8 cellular contexts compared by ENCODE assay signal in the genomic region with DNA sequence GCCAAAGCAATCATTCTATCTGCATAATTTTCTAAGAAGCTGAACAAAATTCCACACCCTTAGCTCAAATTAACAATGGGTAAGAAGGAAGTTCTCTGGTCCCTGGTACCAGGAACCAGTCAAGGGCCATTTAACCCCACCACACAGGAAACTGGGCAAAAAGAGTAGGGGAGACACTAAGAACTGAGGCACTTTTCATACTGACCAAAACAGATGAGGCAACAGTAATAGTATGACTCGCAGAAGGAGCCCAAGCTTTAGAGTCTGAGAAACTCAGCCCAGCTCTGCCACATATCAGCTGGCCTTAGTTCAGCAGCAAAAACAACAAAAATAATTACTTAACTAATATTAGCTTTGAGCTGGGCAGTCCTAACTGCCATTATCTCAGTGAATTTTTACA.
DNase-seq lines count a peak whose midpoint lies in the region; ATAC-seq and TF ChIP-seq lines count a peak whose summit lies in the region.

No MANE protein-coding gene starts in this region.

- H3K4me1 Mint-ChIP-seq in activated naive CD4-positive, alpha-beta T cell treated with anti-CD3 and anti-CD28 coated beads, Interleukin-2, amount 10 ng/mL, durations not matched to agents 7 days and 5 days, result peaks cover 80% of the 10 kb centered on the region

- no peaks in the 10 kb centered on the region for H3K27me3 Mint-ChIP-seq in activated naive CD4-positive, alpha-beta T cell treated with anti-CD3 and anti-CD28 coated beads, Interleukin-2, amount 10 ng/mL, durations not matched to agents 7 days and 5 days

- no peak for DNase-seq in activated naive CD4-positive, alpha-beta T cell treated with anti-CD3 and anti-CD28 coated beads, Interleukin-2, amount 10 ng/mL, durations not matched to agents 7 days and 5 days
- no peak for DNase-seq in activated naive CD4-positive, alpha-beta T cell treated with Interleukin-2 at 50 U/mL for 16 hours
- DNase-seq in T1000 (lab: John Stamatoyannopoulos, UW) (peak; percentile 83), fibroblast of villous mesenchyme (ENCODE audit: low read depth) (peak; percentile 57), ureter (ENCODE audit: low spot score) (peak; percentile 18), caudate nucleus (lab: John Stamatoyannopoulos, UW) (no peak)

- no peak overlapping the region for H3K4me3 ChIP-seq in fibroblast of villous mesenchyme (ENCODE audit: low read depth, low read length)

- no peak for ATAC-seq in HG02798 (IDR thresholded peaks at IDR 0.05; ENCODE audit: poor library complexity, unreplicated experiment)
- no peak for ATAC-seq in GM18873 (IDR thresholded peaks at IDR 0.05; ENCODE audit: low FRiP score, unreplicated experiment)

- H3K36me3 Mint-ChIP-seq in activated naive CD4-positive, alpha-beta T cell treated with anti-CD3 and anti-CD28 coated beads, Interleukin-2, amount 10 ng/mL, durations not matched to agents 7 days and 5 days, result peaks cover 62% of the 10 kb centered on the region

- H3K27ac ChIP-seq in caudate nucleus (ENCODE audit: low read depth, low read length), result no peak overlapping the region

- CTCF ChIA-PET in activated naive CD4-positive, alpha-beta T cell treated with anti-CD3 and anti-CD28 coated beads, Interleukin-2, amount 10 ng/mL, durations not matched to agents 7 days and 5 days (lab: Charles Lee), result interaction anchor here (0.6 to 3.4 kb wide), 7 partner anchors 10 to 284 kb away, joined by 3 to 21 read pairs (median 4); partner anchors contain the start of genes CDNF, HSPA14 and MSANTD7

- H3K4me3 Mint-ChIP-seq in activated naive CD4-positive, alpha-beta T cell treated with anti-CD3 and anti-CD28 coated beads, Interleukin-2, amount 10 ng/mL, durations not matched to agents 7 days and 5 days, result no peak overlapping the region

- H3K27ac Mint-ChIP-seq in activated naive CD4-positive, alpha-beta T cell treated with anti-CD3 and anti-CD28 coated beads, Interleukin-2, amount 10 ng/mL, durations not matched to agents 7 days and 5 days, result peak overlapping the region; percentile 67

- no peak for TF ChIP-seq CTCF in fibroblast of villous mesenchyme (IDR thresholded peaks at IDR 0.05; ENCODE audit: insufficient read depth, low read depth, low read length)

- H3K9me3 Mint-ChIP-seq in activated naive CD4-positive, alpha-beta T cell treated with anti-CD3 and anti-CD28 coated beads, Interleukin-2, amount 10 ng/mL, durations not matched to agents 7 days and 5 days, result no peaks in the 10 kb centered on the region

Comparison
In these comparisons a context has a peak if more than half of its experiments do, and no peak if none do; other contexts are left out.
1. DNase-seq: peak in T1000 (single experiment), fibroblast of villous mesenchyme (single experiment) and ureter (single experiment); none in activated naive CD4-positive, alpha-beta T cell treated with anti-CD3 and anti-CD28 coated beads, Interleukin-2, amount 10 ng/mL, durations not matched to agents 7 days and 5 days (single experiment), activated naive CD4-positive, alpha-beta T cell treated with Interleukin-2 at 50 U/mL for 16 hours (single experiment) and caudate nucleus (0 of 61).